In the genomic region with DNA sequence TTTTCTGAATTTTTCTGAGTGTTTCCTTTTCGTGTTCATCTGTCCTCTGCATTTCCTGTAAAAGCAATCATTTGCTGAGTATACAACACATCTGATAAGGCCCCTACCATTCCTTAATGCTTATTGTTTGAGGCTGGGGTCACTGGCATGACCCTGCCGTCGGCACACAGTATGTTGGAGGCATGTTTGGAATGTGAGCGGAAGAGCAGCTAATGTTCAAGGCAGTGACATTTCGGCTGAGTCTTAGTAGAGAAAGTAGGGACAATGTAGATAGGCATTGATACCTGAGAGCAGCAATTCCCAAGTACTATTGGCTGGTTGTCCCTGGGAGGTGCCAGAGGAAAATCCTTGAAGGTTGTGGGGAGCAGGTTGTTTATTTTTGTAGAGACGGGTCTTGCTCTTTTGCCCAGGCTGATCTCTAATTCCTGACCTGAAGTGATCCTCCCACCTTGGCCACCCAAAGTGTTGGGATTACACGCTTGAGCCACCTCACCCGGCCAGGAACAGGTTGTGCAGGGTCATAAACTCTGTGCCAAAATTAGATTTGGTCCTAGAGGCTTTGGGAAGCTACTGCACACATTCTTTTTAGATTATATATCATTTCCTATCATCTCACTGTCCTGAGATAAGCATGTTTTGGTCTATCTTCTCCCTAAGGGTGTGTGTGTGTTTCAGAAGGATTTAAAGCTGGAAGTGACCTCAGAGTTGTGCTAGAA, we compare ENCODE assay signal across 11 cellular contexts. TPM values are rescaled to one million over a fixed set of nuclear protein-coding genes. Genes with fewer than 3 reads are reported as not detected.
DNase-seq lines count a peak whose midpoint lies in the region; ATAC-seq and TF ChIP-seq lines count a peak whose summit lies in the region.
"Had no signal": no experiment of that assay in that cellular context is flagged by ENCODE, and none has a peak within 500 bp of the region (broad histone marks: within the 10 kb centered on the region; RNA-seq: fewer than 3 reads in every experiment).

No MANE protein-coding gene starts in this region.

- 15 to 40% (median 31%) methylated on average over 8 of the region's 8 CpGs for WGBS in stomach, 5 donors

- no peak for TF ChIP-seq POLR2A in stomach (IDR thresholded peaks at IDR 0.05)

- no peak for TF ChIP-seq CTCF in activated CD8-positive, alpha-beta T cell treated with anti-CD3 and anti-CD28 coated beads for 36 hours (IDR thresholded peaks at IDR 0.05)
- TF ChIP-seq CTCF in kidney epithelial cell (IDR thresholded peaks at IDR 0.05; ENCODE audit: insufficient read depth, low read length, poor library complexity, severe bottlenecking) (no peak), stomach (IDR thresholded peaks at IDR 0.05) (no peak)

- H3K27ac ChIP-seq in stomach: peak overlapping the region in 4 of 5 donors; percentile 25 to 56 (median 40)

- H3K27me3 ChIP-seq in kidney epithelial cell (ENCODE audit: control insufficient read depth, insufficient read depth, low read length) (no peaks in the 10 kb centered on the region), stomach (no peaks in the 10 kb centered on the region), H7 (ENCODE audit: control insufficient read depth, insufficient read depth, low read length) (no peaks in the 10 kb centered on the region)
- H3K27me3 ChIP-seq: esophagus squamous epithelium had no signal

- no peaks in the 10 kb centered on the region for H3K27me3 Mint-ChIP-seq in activated CD8-positive, alpha-beta T cell treated with anti-CD3 and anti-CD28 coated beads for 36 hours
- H3K27me3 Mint-ChIP-seq in activated CD8-positive, alpha-beta T cell treated with anti-CD3 and anti-CD28 coated beads, Interleukin-2, amount 10 ng/mL, durations not matched to agents 7 days and 5 days (ENCODE audit: low read depth): no peaks in the 10 kb centered on the region

- H3K9me3 ChIP-seq in stomach: no peaks in the 10 kb centered on the region
- H3K9me3 ChIP-seq: esophagus squamous epithelium had no signal

- H3K36me3 Mint-ChIP-seq in activated CD8-positive, alpha-beta T cell treated with anti-CD3 and anti-CD28 coated beads for 36 hours (ENCODE audit: low read depth): peaks cover 3% of the 10 kb centered on the region
- peaks cover 12% of the 10 kb centered on the region for H3K36me3 Mint-ChIP-seq in activated CD8-positive, alpha-beta T cell treated with anti-CD3 and anti-CD28 coated beads, Interleukin-2, amount 10 ng/mL, durations not matched to agents 7 days and 5 days (ENCODE audit: low read depth)

- H3K36me3 ChIP-seq in kidney epithelial cell (ENCODE audit: control insufficient read depth, insufficient read depth, low read length) (no peaks in the 10 kb centered on the region), stomach (peaks cover 13 to 43% (median 35%) of the 10 kb centered on the region in 4 donors), H7 (replicated peaks; ENCODE audit: control insufficient read depth, insufficient read depth, low read length) (no peaks in the 10 kb centered on the region)

- no peaks in the 10 kb centered on the region for H3K9me3 Mint-ChIP-seq in activated CD8-positive, alpha-beta T cell treated with anti-CD3 and anti-CD28 coated beads for 36 hours
- H3K9me3 Mint-ChIP-seq in activated CD8-positive, alpha-beta T cell treated with anti-CD3 and anti-CD28 coated beads, Interleukin-2, amount 10 ng/mL, durations not matched to agents 7 days and 5 days (ENCODE audit: insufficient read depth): no peaks in the 10 kb centered on the region

- H3K4me1 Mint-ChIP-seq in activated CD8-positive, alpha-beta T cell treated with anti-CD3 and anti-CD28 coated beads for 36 hours (ENCODE audit: low read depth): peaks cover 27% of the 10 kb centered on the region
- peaks cover 12% of the 10 kb centered on the region for H3K4me1 Mint-ChIP-seq in activated CD8-positive, alpha-beta T cell treated with anti-CD3 and anti-CD28 coated beads, Interleukin-2, amount 10 ng/mL, durations not matched to agents 7 days and 5 days (ENCODE audit: low read depth)

- intact Hi-C loops in activated CD8-positive, alpha-beta T cell treated with anti-CD3 and anti-CD28 coated beads for 36 hours (cut with micrococcal nuclease): no loop called here
- intact Hi-C loops in stomach (cut with DNase I; ENCODE audit: low total_unique reads): no loop called here

- TF ChIP-seq EP300 in stomach (IDR thresholded peaks at IDR 0.05): no peak

- peak overlapping the region; percentile 6 for H3K27ac Mint-ChIP-seq in activated CD8-positive, alpha-beta T cell treated with anti-CD3 and anti-CD28 coated beads for 36 hours
- H3K27ac Mint-ChIP-seq in activated CD8-positive, alpha-beta T cell treated with anti-CD3 and anti-CD28 coated beads, Interleukin-2, amount 10 ng/mL, durations not matched to agents 7 days and 5 days: no peak overlapping the region

- CTCF ChIA-PET in activated CD8-positive, alpha-beta T cell treated with anti-CD3 and anti-CD28 coated beads for 36 hours (lab: Charles Lee): interaction anchor here (0.8 to 1.2 kb wide), 3 partner anchors 9 to 431 kb away, joined by 3 to 4 read pairs (median 4); a partner anchor contains a TSS
- CTCF ChIA-PET in activated CD8-positive, alpha-beta T cell treated with anti-CD3 and anti-CD28 coated beads, Interleukin-2, amount 10 ng/mL, durations not matched to agents 7 days and 5 days (lab: Charles Lee): interaction anchor here (1.3 kb wide), 1 partner anchor 27 kb away, joined by 3 read pairs; no protein-coding TSS in a partner anchor

- peaks cover 19 to 62% (median 39%) of the 10 kb centered on the region in 4 donors for H3K4me1 ChIP-seq in stomach

- no peak overlapping the region for H3K4me3 ChIP-seq in kidney epithelial cell (ENCODE audit: low read depth, low read length)
- H3K4me3 ChIP-seq in stomach: no peak overlapping the region
- no peak overlapping the region for H3K4me3 ChIP-seq in H7 (ENCODE audit: insufficient read depth, low read depth, low read length)
- H3K4me3 ChIP-seq: esophagus squamous epithelium had no signal

- no peak for DNase-seq in activated CD8-positive, alpha-beta T cell treated with anti-CD3 and anti-CD28 coated beads for 36 hours
- no peak for DNase-seq in activated CD8-positive, alpha-beta T cell treated with anti-CD3 and anti-CD28 coated beads, Interleukin-2, amount 10 ng/mL, durations not matched to agents 7 days and 5 days
- peak; percentile 25 for DNase-seq in cerebellar cortex (ENCODE audit: low spot score)
- peak; percentile 21 for DNase-seq in kidney epithelial cell (ENCODE audit: low read depth)
- DNase-seq in stomach: no peak
- DNase-seq in MV-4-11 (lab: John Stamatoyannopoulos, UW): no peak
- no peak for DNase-seq in H7
- DNase-seq: activated CD8-positive, alpha-beta memory T cell treated with anti-CD3 and anti-CD28 coated beads, Interleukin-2, amount 50 U/mL, for 4 hours; esophagus squamous epithelium; RPMI8226 had no signal

- POLR2A ChIA-PET in activated CD8-positive, alpha-beta T cell treated with anti-CD3 and anti-CD28 coated beads for 36 hours (lab: Charles Lee): no interaction called here
- POLR2A ChIA-PET in activated CD8-positive, alpha-beta T cell treated with anti-CD3 and anti-CD28 coated beads, Interleukin-2, amount 10 ng/mL, durations not matched to agents 7 days and 5 days (lab: Charles Lee): interaction anchor here (0.6 kb wide), 1 partner anchor 441 kb away, joined by 3 read pairs; no protein-coding TSS in a partner anchor

- no peak overlapping the region for H3K4me3 Mint-ChIP-seq in activated CD8-positive, alpha-beta T cell treated with anti-CD3 and anti-CD28 coated beads for 36 hours
- H3K4me3 Mint-ChIP-seq in activated CD8-positive, alpha-beta T cell treated with anti-CD3 and anti-CD28 coated beads, Interleukin-2, amount 10 ng/mL, durations not matched to agents 7 days and 5 days: no peak overlapping the region

- ATAC-seq in activated CD8-positive, alpha-beta T cell treated with anti-CD3 and anti-CD28 coated beads for 36 hours: no peak
- no peak for ATAC-seq in activated CD8-positive, alpha-beta T cell treated with anti-CD3 and anti-CD28 coated beads, Interleukin-2, amount 10 ng/mL, durations not matched to agents 7 days and 5 days
- no peak for ATAC-seq in HG03442 (IDR thresholded peaks at IDR 0.05; ENCODE audit: unreplicated experiment)

RNA-seq across cellular contexts. Expression of a gene that starts 13.5 kb away (rescaled TPM):
- 10 to 100 TPM; 20.7 to 22.6 TPM for total RNA-seq in activated CD8-positive, alpha-beta T cell treated with anti-CD3 and anti-CD28 coated beads for 36 hours
- 10 to 100 TPM; 31.0 to 33.2 TPM for total RNA-seq in activated CD8-positive, alpha-beta T cell treated with anti-CD3 and anti-CD28 coated beads, Interleukin-2, amount 10 ng/mL, durations not matched to agents 7 days and 5 days
- total RNA-seq in kidney epithelial cell (20.9 and 31.1 TPM in 2 replicates), stomach (100 to 1,000 TPM in 2 of 5 donors, 10 to 100 TPM in 3; 26.3 to 120 (median 53.4) TPM)
- polyA plus RNA-seq in stomach: 10 to 100 TPM in 1 of 3 donors, 1 to 10 TPM in 2; 8.6 to 24.0 (median 9.1) TPM
- total RNA-seq in H7 (2014; rRNA removed; shearing (Covaris generic)): 18.7 and 21.7 TPM in 2 replicates

Comparison
In these comparisons a context has a peak if more than half of its experiments do, and no peak if none do; other contexts are left out.
1. DNase-seq: peak in cerebellar cortex (single experiment) and kidney epithelial cell (single experiment); none in activated CD8-positive, alpha-beta T cell treated with anti-CD3 and anti-CD28 coated beads for 36 hours (single experiment), activated CD8-positive, alpha-beta T cell treated with anti-CD3 and anti-CD28 coated beads, Interleukin-2, amount 10 ng/mL, durations not matched to agents 7 days and 5 days (single experiment), stomach (single experiment), MV-4-11 (single experiment) and H7 (single experiment).